Comparison of ENCODE assay signal across 1 cellular context in genomic region chr19:3398114-3398899, GRCh38.
TF ChIP-seq lines count a peak whose summit lies in the region.

No MANE protein-coding gene starts in this region.

TF ChIP-seq in HepG2, 621 proteins besides CTCF, POLR2A, EP300 and RAD21 (continued from another document and continues in another):
- TF ChIP-seq ZBTB40 (IDR thresholded peaks at IDR 0.05) = no peak
- TF ChIP-seq ZBTB40 (CRISPR knock-in tag; IDR thresholded peaks at IDR 0.05) = no peak; the same call in 1 of the 2 replicates
- TF ChIP-seq HOXA5 (CRISPR knock-in tag; IDR thresholded peaks at IDR 0.05) = peak; percentile 69
- peak; percentile 66; the same call in 1 of the 2 replicates for TF ChIP-seq ZNF292 (CRISPR knock-in tag; IDR thresholded peaks at IDR 0.05; ENCODE audit: borderline replicate concordance, low read depth)
- TF ChIP-seq HDAC6 (IDR thresholded peaks at IDR 0.05; ENCODE audit: low read depth, low read length) = no peak
- peak; percentile 95 for TF ChIP-seq RARA (CRISPR knock-in tag; IDR thresholded peaks at IDR 0.05)
- TF ChIP-seq IRX3 (CRISPR knock-in tag; IDR thresholded peaks at IDR 0.05; ENCODE audit: borderline replicate concordance, low read depth) = 0 out of 2 replicates have a peak, but pooled peaks have one; percentile 33
- TF ChIP-seq FOXO4 (CRISPR knock-in tag; conservative IDR thresholded peaks at IDR 0.05) = no peak
- TF ChIP-seq ZNF710 (CRISPR knock-in tag; IDR thresholded peaks at IDR 0.05; ENCODE audit: borderline replicate concordance) = no peak
- no peak for TF ChIP-seq LBX2 (CRISPR knock-in tag; IDR thresholded peaks at IDR 0.05; ENCODE audit: borderline replicate concordance)
- TF ChIP-seq HDAC2 (CRISPR knock-in tag; IDR thresholded peaks at IDR 0.05) = peak; percentile 71
- 0 out of 2 replicates have a peak, but pooled peaks have one; percentile 9 for TF ChIP-seq CCDC6 (CRISPR knock-in tag; IDR thresholded peaks at IDR 0.05)
- peak; percentile 87 for TF ChIP-seq ZBTB7A (CRISPR knock-in tag; IDR thresholded peaks at IDR 0.05)
- TF ChIP-seq ZNF616 (CRISPR knock-in tag; IDR thresholded peaks at IDR 0.05; ENCODE audit: low read depth) = 0 out of 2 replicates have a peak, but pooled peaks have one; percentile 45
- no peak; the same call in 1 of the 2 replicates for TF ChIP-seq ETV6 (CRISPR knock-in tag; conservative IDR thresholded peaks at IDR 0.05)
- peak; percentile 84; the same call in 1 of the 2 replicates for TF ChIP-seq ZBTB39 (CRISPR knock-in tag; IDR thresholded peaks at IDR 0.05)
- TF ChIP-seq DRAP1 (CRISPR knock-in tag; IDR thresholded peaks at IDR 0.05) = peak; percentile 75
- TF ChIP-seq NFYC (CRISPR knock-in tag; IDR thresholded peaks at IDR 0.05) = no peak
- peak; percentile 73 for TF ChIP-seq DMAP1 (CRISPR knock-in tag; IDR thresholded peaks at IDR 0.05)
- TF ChIP-seq RFX5 (IDR thresholded peaks at IDR 0.05; ENCODE audit: low read depth, low read length) = no peak
- TF ChIP-seq SMAD1 (CRISPR knock-in tag; IDR thresholded peaks at IDR 0.05; ENCODE audit: borderline replicate concordance, low read depth) = no peak
- TF ChIP-seq ZNF263 (CRISPR knock-in tag; IDR thresholded peaks at IDR 0.05) = peak; percentile 64
- peak; percentile 100 for TF ChIP-seq ZFP91 (CRISPR knock-in tag; IDR thresholded peaks at IDR 0.05; ENCODE audit: borderline replicate concordance)
- no peak for TF ChIP-seq ZNF850 (CRISPR knock-in tag; conservative IDR thresholded peaks at IDR 0.05)
- TF ChIP-seq EZH2 (conservative IDR thresholded peaks at IDR 0.05; ENCODE audit: low read depth, low read length) = no peak
- TF ChIP-seq ZBTB1 (CRISPR knock-in tag; IDR thresholded peaks at IDR 0.05; ENCODE audit: borderline replicate concordance) = no peak
- TF ChIP-seq KMT2A (CRISPR knock-in tag; IDR thresholded peaks at IDR 0.05) = no peak
- TF ChIP-seq ZNF34 (CRISPR knock-in tag; IDR thresholded peaks at IDR 0.05; ENCODE audit: borderline replicate concordance) = no peak
- no peak for TF ChIP-seq DNMT1 (CRISPR knock-in tag; IDR thresholded peaks at IDR 0.05)
- peak; percentile 85 for TF ChIP-seq MAX (IDR thresholded peaks at IDR 0.05)
- TF ChIP-seq SALL1 (CRISPR knock-in tag; IDR thresholded peaks at IDR 0.05) = peak; percentile 93
- no peak for TF ChIP-seq MLLT10 (CRISPR knock-in tag; IDR thresholded peaks at IDR 0.05)
- peak; percentile 84 for TF ChIP-seq ARID5B (CRISPR knock-in tag; IDR thresholded peaks at IDR 0.05)
